Comparison of ENCODE assay signal across 17 cellular contexts in genomic region chr7:57876-58275, GRCh38.
DNase-seq lines count a peak whose midpoint lies in the region; ATAC-seq, FAIRE-seq and TF ChIP-seq lines count a peak whose summit lies in the region.
"Had no signal": no experiment of that assay in that cellular context is flagged by ENCODE, and none has a peak within 500 bp of the region (broad histone marks: within the 10 kb centered on the region; RNA-seq: fewer than 3 reads in every experiment).

No MANE protein-coding gene starts in this region.

- no peak overlapping the region for H3K4me3 ChIP-seq in right lobe of liver
- no peak overlapping the region for H3K4me3 ChIP-seq in HepG2 (replicated peaks in 1 of 3; ENCODE audit: insufficient read depth in 1 of 3, low read depth in 2 of 3, low read length in 3 of 3)
- H3K4me3 ChIP-seq in H1 (ENCODE audit: extremely low read depth in 1 of 4, insufficient read depth in 2 of 4, low read depth in 3 of 4, low read length in 4 of 4): no peak overlapping the region
- no peak overlapping the region for H3K4me3 ChIP-seq in Caco-2 (ENCODE audit: low read depth, low read length)
- H3K4me3 ChIP-seq: HAP-1, PC-9 had no signal

- H3K14ac ChIP-seq in H1 (ENCODE audit: insufficient read length): no peak overlapping the region

- H3K23ac ChIP-seq in H1 (ENCODE audit: insufficient read length): no peak overlapping the region

- H3K23me2 ChIP-seq in H1 (ENCODE audit: low read depth, low read length): no peaks in the 10 kb centered on the region; the same call in 1 of the 2 replicates

- H2BK5ac ChIP-seq in H1 (ENCODE audit: low read depth, low read length): no peak overlapping the region

- intact Hi-C loops in right lobe of liver (cut with DNase I) (no loop called here), HepG2 (cut with micrococcal nuclease; ENCODE audit: unreplicated experiment) (no loop called here), Caco-2 (cut with micrococcal nuclease; ENCODE audit: unreplicated experiment) (no loop called here)

- no peak overlapping the region; the same call in 1 of the 2 replicates for H2BK20ac ChIP-seq in H1 (ENCODE audit: low read length)

- peak overlapping the region; percentile 97 for H2BK15ac ChIP-seq in H1 (ENCODE audit: low read length)

- H2BK12ac ChIP-seq in H1 (ENCODE audit: low read depth, low read length): peak overlapping the region; percentile 45; the same call in 1 of the 2 replicates

- no peak overlapping the region for H3K4me3 Mint-ChIP-seq in osteocyte (ENCODE audit: unreplicated experiment)
- H3K4me3 Mint-ChIP-seq in Caco-2 (ENCODE audit: unreplicated experiment): no peak overlapping the region
- H3K4me3 Mint-ChIP-seq: B cell; CD4-positive, alpha-beta memory T cell had no signal

- peak overlapping the region; percentile 19; the same call in 1 of the 2 replicates for H2AK5ac ChIP-seq in H1 (ENCODE audit: low read depth, low read length)

- H3K79me1 ChIP-seq in H1 (ENCODE audit: low read depth, low read length): no peaks in the 10 kb centered on the region

- no peaks in the 10 kb centered on the region for H3K36me3 Mint-ChIP-seq in osteocyte (ENCODE audit: unreplicated experiment)
- H3K36me3 Mint-ChIP-seq in Caco-2 (ENCODE audit: insufficient read depth, unreplicated experiment): no peaks in the 10 kb centered on the region
- H3K36me3 Mint-ChIP-seq: CD4-positive, alpha-beta memory T cell had no signal

- no peak overlapping the region for H3K27ac ChIP-seq in right lobe of liver
- no peak overlapping the region for H3K27ac ChIP-seq in HepG2 (ENCODE audit: extremely low read length, insufficient read depth, low read length)
- no peak overlapping the region for H3K27ac ChIP-seq in H1 (ENCODE audit: low read depth, low read length)
- H3K27ac ChIP-seq: PC-9 had no signal

- ATAC-seq in right lobe of liver: no peak
- ATAC-seq in HepG2: no peak

- H3K79me2 ChIP-seq in HepG2 (ENCODE audit: insufficient read depth, low read length) (no peaks in the 10 kb centered on the region), H1 (ENCODE audit: control insufficient read depth in 1 of 2, insufficient read depth in 2 of 2, low read length in 2 of 2) (no peaks in the 10 kb centered on the region)

- TF ChIP-seq EP300 in HepG2 (IDR thresholded peaks at IDR 0.05; ENCODE audit: low read depth in 2 of 2, low read length in 2 of 2): no peak
- TF ChIP-seq EP300 in HepG2 (CRISPR knock-in tag; IDR thresholded peaks at IDR 0.05; ENCODE audit: borderline replicate concordance): no peak
- TF ChIP-seq EP300 in H1 (IDR thresholded peaks at IDR 0.05; ENCODE audit: borderline replicate concordance in 1 of 2, low read depth in 2 of 2, low read length in 2 of 2): no peak

- in situ Hi-C loops in HepG2 (cut with HindIII; ENCODE audit: extremely low pct_ligation_motif_present, low pct_unique_long_range_greater_than_20kb): no loop called here

- 21% methylated on average over 2 of the region's 5 CpGs for WGBS in right lobe of liver (ENCODE audit: insufficient coverage, low coverage, low lambda C conversion rate, missing lambda C conversion rate)
- 21% methylated on average over 5 of the region's 5 CpGs for WGBS in HepG2 (ENCODE audit: low lambda C conversion rate)
- WGBS in H1 (ENCODE audit: extremely low coverage in 1 of 2, insufficient coverage in 1 of 2, insufficient read length in 1 of 2, insufficient replicate concordance in 2 of 2, low coverage in 1 of 2, low lambda C conversion rate in 2 of 2, missing lambda C conversion rate in 1 of 2), 2 experiments: 88% methylated on average over 5 of the region's 5 CpGs; no CpG with 5 or more reads in 1 of the 2 experiments

- CTCF ChIA-PET in HepG2 (lab: Yijun Ruan, JAX; ENCODE audit: low intra/inter-chr PET ratio, low total read pairs): no interaction called here
- CTCF ChIA-PET in H1 (lab: Charles Lee; ENCODE audit: partially characterized antibody): interaction anchor here (1.1 to 4.4 kb wide), 9 partner anchors 11 to 205 kb away, joined by 3 to 26 read pairs (median 7); no protein-coding TSS in a partner anchor
- CTCF ChIA-PET in Caco-2 (lab: Charles Lee): no interaction called here

- POLR2A ChIA-PET in HepG2 (lab: Yijun Ruan, JAX): no interaction called here
- POLR2A ChIA-PET in H1 (lab: Charles Lee; ENCODE audit: partially characterized antibody): interaction anchor here (0.9 to 2.3 kb wide), 2 partner anchors 10 to 39 kb away, joined by 3 to 9 read pairs; no protein-coding TSS in a partner anchor
- POLR2A ChIA-PET in Caco-2 (lab: Charles Lee): no interaction called here

- H4K5ac ChIP-seq in H1 (ENCODE audit: insufficient read length, low read depth, low read length): no peak overlapping the region

- no peak overlapping the region for H3K27ac Mint-ChIP-seq in osteocyte (ENCODE audit: unreplicated experiment)
- H3K27ac Mint-ChIP-seq in Caco-2 (ENCODE audit: unreplicated experiment): no peak overlapping the region
- H3K27ac Mint-ChIP-seq: B cell had no signal

- FAIRE-seq in HepG2 (lab: Jason Lieb, UNC): no peak
- FAIRE-seq in H1 (lab: Jason Lieb, UNC): no peak

- no peak for TF ChIP-seq CTCF in right lobe of liver (IDR thresholded peaks at IDR 0.05)
- TF ChIP-seq CTCF in HepG2 (CRISPR knock-in tag; IDR thresholded peaks at IDR 0.05): no peak
- TF ChIP-seq CTCF in H1 (IDR thresholded peaks at IDR 0.05; ENCODE audit: control extremely low read depth in 1 of 3, insufficient read depth in 1 of 3, low read depth in 1 of 3, low read length in 3 of 3): no peak
- no peak for TF ChIP-seq CTCF in osteocyte (IDR thresholded peaks at IDR 0.05)
- no peak for TF ChIP-seq CTCF in Caco-2 (IDR thresholded peaks at IDR 0.05; ENCODE audit: insufficient read depth in 1 of 2, low read depth in 1 of 2, low read length in 1 of 2, severe bottlenecking in 1 of 2, unreplicated experiment in 1 of 2)
- no peak for TF ChIP-seq CTCF in GM20000 (IDR thresholded peaks at IDR 0.05; ENCODE audit: extremely low read depth, missing control alignments)

- H2AFZ ChIP-seq in HepG2 (ENCODE audit: low read length) (no peak overlapping the region), H1 (ENCODE audit: low read length) (no peak overlapping the region)
- H2AFZ ChIP-seq: PC-9 had no signal

- no peaks in the 10 kb centered on the region for H3K36me3 ChIP-seq in right lobe of liver
- H3K36me3 ChIP-seq in HepG2 (replicated peaks in 1 of 2; ENCODE audit: control insufficient read depth in 1 of 2, insufficient read depth in 2 of 2, low read length in 2 of 2): no peaks in the 10 kb centered on the region
- H3K36me3 ChIP-seq in H1 (ENCODE audit: control insufficient read depth in 2 of 4, insufficient read depth in 4 of 4, low read length in 3 of 4): no peaks in the 10 kb centered on the region
- no peaks in the 10 kb centered on the region for H3K36me3 ChIP-seq in Caco-2 (ENCODE audit: control insufficient read depth, insufficient read depth, low read length)
- H3K36me3 ChIP-seq: HAP-1 had no signal

- H4K8ac ChIP-seq in H1 (ENCODE audit: extremely low read depth, insufficient read depth, low read length): no peak overlapping the region

- H3K4me1 Mint-ChIP-seq in osteocyte (ENCODE audit: unreplicated experiment): no peaks in the 10 kb centered on the region
- no peaks in the 10 kb centered on the region for H3K4me1 Mint-ChIP-seq in Caco-2 (ENCODE audit: low read depth, unreplicated experiment)
- H3K4me1 Mint-ChIP-seq: B cell; CD4-positive, alpha-beta memory T cell had no signal

- DNase-seq in right lobe of liver: peak in 2 of 3 donors; percentile 22 to 44
- no peak for DNase-seq in HepG2 (ENCODE audit: low spot score)
- DNase-seq in H1 (ENCODE audit: low read depth in 1 of 2, low spot score in 2 of 2): peak in 1 of 2 experiments; percentile 42
- peak; percentile 62 for DNase-seq in osteocyte (ENCODE audit: extremely low spot score, unreplicated experiment)
- DNase-seq in Caco-2: no peak
- no peak for DNase-seq in GM20000 (ENCODE audit: low spot score)
- DNase-seq in SHP77 treated with DMSO at 0.1 percent for 48 hours (lab: John Stamatoyannopoulos, UW): no peak
- DNase-seq: ACHN; CD4-positive, alpha-beta memory T cell; NCI-H1417; NCI-H2029; NCI-H2171; NCI-H446 treated with DMSO at 0.1 percent for 48 hours; NCI-H748 treated with DMSO at 0.1 percent for 48 hours; PC-9 had no signal

- H3K4me2 ChIP-seq in HepG2 (ENCODE audit: low read depth, low read length) (no peak overlapping the region), H1 (ENCODE audit: insufficient read depth in 1 of 2, low read depth in 2 of 2, low read length in 2 of 2) (no peak overlapping the region)
- H3K4me2 ChIP-seq: PC-9 had no signal

- H3K4ac ChIP-seq in H1 (replicated peaks; ENCODE audit: insufficient read length, low read depth, low read length): no peak overlapping the region

- no peak overlapping the region for H2BK120ac ChIP-seq in H1 (replicated peaks; ENCODE audit: low read depth, low read length)

- TF ChIP-seq RAD21 in HepG2 (CRISPR knock-in tag; IDR thresholded peaks at IDR 0.05) (no peak), H1 (IDR thresholded peaks at IDR 0.05 in 1 of 2, conservative IDR thresholded peaks at IDR 0.05 in 1 of 2; ENCODE audit: low read depth in 2 of 2, low read length in 2 of 2) (no peak)

- H3K27me3 ChIP-seq in right lobe of liver (no peaks in the 10 kb centered on the region), HepG2 (ENCODE audit: control insufficient read depth in 1 of 2, insufficient read depth in 2 of 2, low read length in 2 of 2) (peaks cover 8 to 36% of the 10 kb centered on the region in 2 experiments; a peak in 3 of 5 replicates), H1 (replicated peaks in 1 of 4; ENCODE audit: control insufficient read depth in 3 of 4, extremely low read depth in 1 of 4, insufficient read depth in 3 of 4, low read length in 3 of 4) (no peaks in the 10 kb centered on the region), Caco-2 (replicated peaks; ENCODE audit: control insufficient read depth, insufficient read depth, low read length) (no peaks in the 10 kb centered on the region)

- no TSS peak for BruUV-seq in HepG2 (replicated peaks; lab: Mats Ljungman, UMichigan)
- no TSS peak for BruUV-seq in Caco-2 (replicated peaks; lab: Mats Ljungman, UMichigan)

- H4K91ac ChIP-seq in H1 (replicated peaks; ENCODE audit: insufficient read length, low read length): no peak overlapping the region

- no peak overlapping the region for H3K18ac ChIP-seq in H1 (ENCODE audit: extremely low read depth, low read length)

- H3K9me3 ChIP-seq in right lobe of liver (no peaks in the 10 kb centered on the region), HepG2 (ENCODE audit: low read length) (no peaks in the 10 kb centered on the region), H1 (ENCODE audit: insufficient read depth in 2 of 2, low read depth in 1 of 2, low read length in 1 of 2) (no peaks in the 10 kb centered on the region; a peak in 1 of 4 replicates), Caco-2 (no peaks in the 10 kb centered on the region)
- H3K9me3 ChIP-seq: HAP-1 had no signal

- H3K27me3 Mint-ChIP-seq in osteocyte (ENCODE audit: unreplicated experiment) (peaks cover 10% of the 10 kb centered on the region), Caco-2 (ENCODE audit: insufficient read depth, unreplicated experiment) (peaks cover 3% of the 10 kb centered on the region)

- H3K9me3 Mint-ChIP-seq in osteocyte (ENCODE audit: unreplicated experiment) (no peaks in the 10 kb centered on the region), Caco-2 (ENCODE audit: unreplicated experiment) (no peaks in the 10 kb centered on the region)

- H4K20me1 ChIP-seq in HepG2 (ENCODE audit: insufficient read depth, low read length) (no peaks in the 10 kb centered on the region), H1 (replicated peaks in 1 of 2; ENCODE audit: control insufficient read depth in 1 of 2, insufficient read depth in 2 of 2, low read length in 2 of 2) (no peaks in the 10 kb centered on the region)

- TF ChIP-seq POLR2A in right lobe of liver (IDR thresholded peaks at IDR 0.05) (no peak), HepG2 (IDR thresholded peaks at IDR 0.05; ENCODE audit: insufficient read depth in 1 of 2, low read depth in 2 of 2, low read length in 2 of 2) (no peak), H1 (IDR thresholded peaks at IDR 0.05; ENCODE audit: control extremely low read depth in 1 of 2, low read depth in 2 of 2, low read length in 2 of 2) (no peak)

- no peak overlapping the region for H3K9ac ChIP-seq in HepG2 (ENCODE audit: insufficient read depth, low read depth, low read length)
- H3K9ac ChIP-seq in H1 (replicated peaks in 1 of 4; ENCODE audit: extremely low read depth in 1 of 4, low read depth in 3 of 4, low read length in 3 of 4): no peak overlapping the region

- H3K4me1 ChIP-seq in right lobe of liver (no peaks in the 10 kb centered on the region), HepG2 (ENCODE audit: insufficient read depth, low read length) (no peaks in the 10 kb centered on the region), H1 (replicated peaks in 1 of 4; ENCODE audit: control insufficient read depth in 3 of 4, insufficient read depth in 4 of 4, low read length in 3 of 4) (peaks cover 0 to 17% (median 10%) of the 10 kb centered on the region in 4 experiments; a peak in 6 of 7 replicates), Caco-2 (no peaks in the 10 kb centered on the region)
- H3K4me1 ChIP-seq: HAP-1 had no signal

- H3K56ac ChIP-seq in H1 (replicated peaks; ENCODE audit: insufficient read length, low read depth, low read length): no peak overlapping the region

Comparison
In these comparisons a context has a peak if more than half of its experiments do, and no peak if none do; other contexts are left out.
1. DNase-seq: peak in right lobe of liver (2 of 3) and osteocyte (single experiment); none in HepG2 (single experiment), Caco-2 (0 of 2), GM20000 (single experiment) and SHP77 treated with DMSO at 0.1 percent for 48 hours (single experiment).